9 cellular contexts compared by ENCODE assay signal in genomic region chr19:41324231-41324702, GRCh38. TPM values are rescaled to one million over a fixed set of nuclear protein-coding genes. Genes with fewer than 3 reads are reported as not detected.
DNase-seq lines count a peak whose midpoint lies in the region; ATAC-seq and TF ChIP-seq lines count a peak whose summit lies in the region.
"Had no signal": no experiment of that assay in that cellular context is flagged by ENCODE, and none has a peak within 500 bp of the region (broad histone marks: within the 10 kb centered on the region; RNA-seq: fewer than 3 reads in every experiment).

No MANE protein-coding gene starts in this region.

- no peak overlapping the region for H3K4me3 ChIP-seq in CD4-positive, alpha-beta memory T cell (ENCODE audit: low read length in 2 of 2)
- H3K4me3 ChIP-seq in neuronal stem cell (ENCODE audit: low read length in 2 of 2): peak overlapping the region in 1 of 2 donors; percentile 5
- H3K4me3 ChIP-seq in mucosa of descending colon: no peak overlapping the region

- no peak for TF ChIP-seq CTCF in mucosa of descending colon (IDR thresholded peaks at IDR 0.05)

- ATAC-seq in mucosa of descending colon: no peak

- POLR2A ChIA-PET in CD4-positive, alpha-beta memory T cell (lab: Charles Lee; ENCODE audit: partially characterized antibody): interaction anchor here (0.5 to 7.8 kb wide), 6 partner anchors 10 to 61 kb away, joined by 4 to 136 read pairs (median 4); partner anchors contain the start of genes CCDC97 and TGFB1

- CTCF ChIA-PET in CD4-positive, alpha-beta memory T cell (lab: Charles Lee; ENCODE audit: partially characterized antibody): interaction anchor here (0.8 to 1.1 kb wide), 3 partner anchors 16 to 28 kb away, joined by 3 to 4 read pairs (median 4); no protein-coding TSS in a partner anchor

- no peaks in the 10 kb centered on the region for H3K9me3 ChIP-seq in CD4-positive, alpha-beta memory T cell (ENCODE audit: control insufficient read depth in 1 of 2, low read length in 2 of 2)
- H3K9me3 ChIP-seq in neuronal stem cell (replicated peaks in 1 of 2; ENCODE audit: control insufficient read depth in 2 of 2, insufficient read depth in 1 of 2, low read depth in 1 of 2, low read length in 2 of 2) (no peaks in the 10 kb centered on the region), mucosa of descending colon (no peaks in the 10 kb centered on the region)

- H3K9ac ChIP-seq in neuronal stem cell (ENCODE audit: low read depth, low read length, poor library complexity): no peak overlapping the region

- H3K4me3 Mint-ChIP-seq in CD4-positive, alpha-beta memory T cell: peak overlapping the region in 2 of 8 donors; percentile 21 to 29

- H2BK5ac ChIP-seq in neuronal stem cell (ENCODE audit: low read length): no peak overlapping the region

- DNase-seq in CD4-positive, alpha-beta memory T cell: no peak
- DNase-seq in NCI-H69 (lab: John Stamatoyannopoulos, UW) (peak; percentile 36), dermis blood vessel endothelial cell (peak; percentile 41), neuronal stem cell (ENCODE audit: low spot score) (no peak), germinal center (ENCODE audit: low spot score) (no peak), mucosa of descending colon (no peak), cerebellar nuclear complex (lab: John Stamatoyannopoulos, UW) (no peak), NCI-H748 (lab: John Stamatoyannopoulos, UW; ENCODE audit: unreplicated experiment) (no peak)
- DNase-seq: NCI-H1436 had no signal

- no peaks in the 10 kb centered on the region for H3K27me3 Mint-ChIP-seq in CD4-positive, alpha-beta memory T cell

- no peak overlapping the region for H3K18ac ChIP-seq in neuronal stem cell (ENCODE audit: low read length)

- peaks cover 0 to 12% (median 0%) of the 10 kb centered on the region in 8 donors for H3K9me3 Mint-ChIP-seq in CD4-positive, alpha-beta memory T cell

- no peak overlapping the region for H3K4me2 ChIP-seq in neuronal stem cell (ENCODE audit: insufficient read depth, low read length, poor library complexity, severe bottlenecking)

- no peak overlapping the region for H3K23ac ChIP-seq in neuronal stem cell (ENCODE audit: low read depth, low read length, poor library complexity)

- no peak overlapping the region for H2BK120ac ChIP-seq in neuronal stem cell (ENCODE audit: low read depth, low read length)

- no peak overlapping the region for H2BK12ac ChIP-seq in neuronal stem cell (ENCODE audit: low read length)

- H3K4ac ChIP-seq in neuronal stem cell (ENCODE audit: low read length): no peak overlapping the region

- intact Hi-C loops in CD4-positive, alpha-beta memory T cell (cut with micrococcal nuclease): no loop called here
- intact Hi-C loops in mucosa of descending colon (cut with DNase I, micrococcal nuclease): no loop called here

- H3K4me1 Mint-ChIP-seq in CD4-positive, alpha-beta memory T cell: peaks cover 31 to 77% (median 44%) of the 10 kb centered on the region in 4 donors

- peaks cover 40% of the 10 kb centered on the region for H3K4me1 ChIP-seq in CD4-positive, alpha-beta memory T cell (ENCODE audit: insufficient read depth, low read length)
- H3K4me1 ChIP-seq in neuronal stem cell (ENCODE audit: control insufficient read depth in 2 of 2, insufficient read depth in 1 of 2, low read depth in 1 of 2, low read length in 2 of 2) (peaks cover 30 to 36% of the 10 kb centered on the region in 2 donors), mucosa of descending colon (ENCODE audit: low read depth) (peaks cover 36% of the 10 kb centered on the region)

- H4K91ac ChIP-seq in neuronal stem cell (ENCODE audit: low read depth, low read length, poor library complexity): no peak overlapping the region

- H3K27me3 ChIP-seq in CD4-positive, alpha-beta memory T cell (ENCODE audit: insufficient read depth, low read length): no peaks in the 10 kb centered on the region
- peaks cover 0 to 19% (median 0%) of the 10 kb centered on the region in 3 experiments for H3K27me3 ChIP-seq in neuronal stem cell (ENCODE audit: control insufficient read depth in 3 of 3, insufficient read depth in 3 of 3, low read depth in 1 of 3, low read length in 3 of 3)

- H3K36me3 ChIP-seq in CD4-positive, alpha-beta memory T cell (ENCODE audit: insufficient read depth, low read length): peaks cover 54% of the 10 kb centered on the region
- H3K36me3 ChIP-seq in neuronal stem cell (replicated peaks in 1 of 2; ENCODE audit: control insufficient read depth in 2 of 2, insufficient read depth in 2 of 2, low read length in 2 of 2) (peaks cover 12 to 46% of the 10 kb centered on the region in 2 donors), mucosa of descending colon (ENCODE audit: low read depth) (no peaks in the 10 kb centered on the region)

- no peak overlapping the region for H4K8ac ChIP-seq in neuronal stem cell (ENCODE audit: low read depth, low read length)

- peaks cover 2% of the 10 kb centered on the region for H3K79me1 ChIP-seq in neuronal stem cell (ENCODE audit: low read depth, low read length)

- no CpG with 5 or more reads among the region's 7 CpGs for WGBS in neuronal stem cell (ENCODE audit: extremely low coverage in 2 of 2, insufficient read length in 2 of 2, insufficient replicate concordance in 1 of 2), 2 donors

- no peak overlapping the region for H3K14ac ChIP-seq in neuronal stem cell (ENCODE audit: low read length)

- no peak overlapping the region for H2AFZ ChIP-seq in neuronal stem cell (ENCODE audit: low read length)

- H3K27ac ChIP-seq in CD4-positive, alpha-beta memory T cell (ENCODE audit: low read depth, low read length): no peak overlapping the region
- H3K27ac ChIP-seq in neuronal stem cell (replicated peaks; ENCODE audit: low read length): peak overlapping the region; percentile 3

- H3K27ac Mint-ChIP-seq in CD4-positive, alpha-beta memory T cell: peak overlapping the region; percentile 75 to 96 (median 88)

- H2AK5ac ChIP-seq in neuronal stem cell (ENCODE audit: low read depth, low read length): no peak overlapping the region

- H2BK15ac ChIP-seq in neuronal stem cell (ENCODE audit: low read length): no peak overlapping the region

- peaks cover 10 to 68% of the 10 kb centered on the region in 2 donors for H3K36me3 Mint-ChIP-seq in CD4-positive, alpha-beta memory T cell

RNA-seq across cellular contexts. Expression of gene CCDC97, which starts 14.3 kb away (rescaled TPM):
- total RNA-seq in CD4-positive, alpha-beta memory T cell: 10 to 100 TPM; 56.4 to 61.4 TPM
- polyA plus RNA-seq in CD4-positive, alpha-beta memory T cell: 10 to 100 TPM; 23.2 to 32.3 TPM
- 7.5 and 13.2 TPM in 2 replicates for total RNA-seq in dermis blood vessel endothelial cell
- polyA plus RNA-seq in neuronal stem cell (2013, experiment 1 of 2): 21.6 TPM
- polyA plus RNA-seq in neuronal stem cell (2013, experiment 2 of 2): 20.9 TPM
- total RNA-seq in mucosa of descending colon: 10 to 100 TPM; 26.2 to 29.6 (median 27.0) TPM

RNA-seq across cellular contexts. Expression of gene TGFB1, which starts 29.5 kb away (rescaled TPM):
- 100 to 1,000 TPM; 136 to 143 TPM for total RNA-seq in CD4-positive, alpha-beta memory T cell
- polyA plus RNA-seq in CD4-positive, alpha-beta memory T cell: 10 to 100 TPM; 28.1 to 83.7 TPM
- total RNA-seq in dermis blood vessel endothelial cell (19.4 and 74.5 TPM in 2 replicates), mucosa of descending colon (10 to 100 TPM in 2 of 3 donors, 1 to 10 TPM in 1; 8.2 to 39.6 (median 21.8) TPM)
- 6.1 TPM for polyA plus RNA-seq in neuronal stem cell (2013, experiment 1 of 2)
- 6.1 TPM for polyA plus RNA-seq in neuronal stem cell (2013, experiment 2 of 2)

RNA-seq across cellular contexts. Expression of gene B9D2, which starts 39.7 kb away (rescaled TPM):
- 10 to 100 TPM; 11.6 to 15.2 TPM for total RNA-seq in CD4-positive, alpha-beta memory T cell
- polyA plus RNA-seq in CD4-positive, alpha-beta memory T cell: 10 to 100 TPM; 12.9 to 22.4 TPM
- total RNA-seq in dermis blood vessel endothelial cell (6.8 and 7.9 TPM in 2 replicates), mucosa of descending colon (10 to 100 TPM in 1 of 3 donors, 1 to 10 TPM in 2; 7.0 to 11.3 (median 9.1) TPM)
- 6.5 TPM for polyA plus RNA-seq in neuronal stem cell (2013, experiment 1 of 2)
- polyA plus RNA-seq in neuronal stem cell (2013, experiment 2 of 2): 6.0 TPM

RNA-seq across cellular contexts. Expression of gene TMEM91, which starts 52.1 kb away (rescaled TPM):
- 10 to 100 TPM; 14.3 to 16.1 TPM for total RNA-seq in CD4-positive, alpha-beta memory T cell
- 1 to 10 TPM; 4.8 to 4.9 TPM for polyA plus RNA-seq in CD4-positive, alpha-beta memory T cell
- 4.7 and 9.2 TPM in 2 replicates for total RNA-seq in dermis blood vessel endothelial cell
- 8.6 TPM for polyA plus RNA-seq in neuronal stem cell (2013, experiment 1 of 2)
- 8.3 TPM for polyA plus RNA-seq in neuronal stem cell (2013, experiment 2 of 2)
- 10 to 100 TPM in 1 of 3 donors, 1 to 10 TPM in 2; 3.8 to 15.2 (median 5.6) TPM for total RNA-seq in mucosa of descending colon

Comparison
In these comparisons a context has a peak if more than half of its experiments do, and no peak if none do; other contexts are left out.
1. DNase-seq: peak in NCI-H69 (single experiment) and dermis blood vessel endothelial cell (single experiment); none in CD4-positive, alpha-beta memory T cell (0 of 5), neuronal stem cell (single experiment), germinal center (single experiment), mucosa of descending colon (0 of 3), cerebellar nuclear complex (0 of 2) and NCI-H748 (single experiment).